Comparison of ENCODE assay signal across 1 cellular context in the genomic region with DNA sequence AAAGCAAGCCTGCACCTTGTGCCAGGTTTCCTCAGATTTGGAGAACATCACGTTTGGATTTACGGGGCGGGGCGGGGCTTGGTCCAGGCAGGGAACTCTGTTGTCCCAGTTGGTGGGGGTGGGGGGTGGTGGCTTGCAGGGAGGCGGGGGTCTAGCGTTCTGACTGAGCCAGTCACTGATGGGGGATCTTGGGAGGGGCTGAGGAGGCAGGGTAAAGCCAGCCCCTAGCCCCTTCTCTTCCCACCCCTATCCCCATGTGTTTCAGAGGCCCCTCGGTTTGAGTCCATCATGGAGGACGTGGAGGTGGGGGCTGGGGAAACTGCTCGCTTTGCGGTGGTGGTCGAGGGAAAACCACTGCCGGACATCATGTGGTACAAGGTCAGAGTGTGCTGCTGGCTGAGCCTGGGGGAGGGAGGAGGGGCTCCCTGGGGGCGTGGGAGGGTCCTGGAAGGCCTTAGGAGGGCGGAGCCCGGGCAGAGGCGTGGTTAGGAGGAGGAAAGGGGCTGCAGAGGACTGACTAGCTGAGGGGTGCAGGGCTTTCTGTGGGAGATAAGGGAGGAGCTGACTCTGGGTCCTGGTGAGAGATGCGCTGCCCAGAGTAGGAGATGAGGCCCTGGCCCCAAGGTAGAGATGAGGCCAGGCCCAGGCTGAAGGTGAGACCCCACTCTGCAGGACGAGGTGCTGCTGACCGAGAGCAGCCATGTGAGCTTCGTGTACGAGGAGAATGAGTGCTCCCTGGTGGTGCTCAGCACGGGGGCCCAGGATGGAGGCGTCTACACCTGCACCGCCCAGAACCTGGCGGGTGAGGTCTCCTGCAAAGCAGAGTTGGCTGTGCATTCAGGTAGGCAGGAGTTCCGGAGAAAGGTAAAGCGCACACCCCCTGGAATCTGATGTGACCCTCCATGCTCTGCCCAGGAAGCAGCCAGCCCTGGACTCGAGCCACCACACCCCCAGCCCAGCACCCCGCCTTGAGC.
TF ChIP-seq lines count a peak whose summit lies in the region.

No MANE protein-coding gene starts in this region.

TF ChIP-seq in IMR-90, 13 proteins besides CTCF, POLR2A, EP300 and RAD21:
- TF ChIP-seq RCOR1 (IDR thresholded peaks at IDR 0.05; ENCODE audit: insufficient replicate concordance, low read length) (no peak), MXI1 (IDR thresholded peaks at IDR 0.05; ENCODE audit: borderline replicate concordance, low read depth, low read length) (no peak), CHD1 (IDR thresholded peaks at IDR 0.05; ENCODE audit: low read depth, low read length) (no peak), FOS (IDR thresholded peaks at IDR 0.05; ENCODE audit: low read depth, low read length) (no peak), SMC3 (IDR thresholded peaks at IDR 0.05; ENCODE audit: low read depth, low read length) (no peak), MAZ (IDR thresholded peaks at IDR 0.05; ENCODE audit: borderline replicate concordance, low read depth, low read length) (no peak), BHLHE40 (IDR thresholded peaks at IDR 0.05; ENCODE audit: low read depth, low read length) (no peak), RFX5 (IDR thresholded peaks at IDR 0.05; ENCODE audit: low read depth, low read length) (no peak)
- TF ChIP-seq, protein P1, sequence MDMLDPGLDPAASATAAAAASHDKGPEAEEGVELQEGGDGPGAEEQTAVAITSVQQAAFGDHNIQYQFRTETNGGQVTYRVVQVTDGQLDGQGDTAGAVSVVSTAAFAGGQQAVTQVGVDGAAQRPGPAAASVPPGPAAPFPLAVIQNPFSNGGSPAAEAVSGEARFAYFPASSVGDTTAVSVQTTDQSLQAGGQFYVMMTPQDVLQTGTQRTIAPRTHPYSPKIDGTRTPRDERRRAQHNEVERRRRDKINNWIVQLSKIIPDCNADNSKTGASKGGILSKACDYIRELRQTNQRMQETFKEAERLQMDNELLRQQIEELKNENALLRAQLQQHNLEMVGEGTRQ (IDR thresholded peaks at IDR 0.05; ENCODE audit: low read depth, low read length): no peak
- TF ChIP-seq, protein P2, sequence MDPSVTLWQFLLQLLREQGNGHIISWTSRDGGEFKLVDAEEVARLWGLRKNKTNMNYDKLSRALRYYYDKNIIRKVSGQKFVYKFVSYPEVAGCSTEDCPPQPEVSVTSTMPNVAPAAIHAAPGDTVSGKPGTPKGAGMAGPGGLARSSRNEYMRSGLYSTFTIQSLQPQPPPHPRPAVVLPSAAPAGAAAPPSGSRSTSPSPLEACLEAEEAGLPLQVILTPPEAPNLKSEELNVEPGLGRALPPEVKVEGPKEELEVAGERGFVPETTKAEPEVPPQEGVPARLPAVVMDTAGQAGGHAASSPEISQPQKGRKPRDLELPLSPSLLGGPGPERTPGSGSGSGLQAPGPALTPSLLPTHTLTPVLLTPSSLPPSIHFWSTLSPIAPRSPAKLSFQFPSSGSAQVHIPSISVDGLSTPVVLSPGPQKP (IDR thresholded peaks at IDR 0.05; ENCODE audit: borderline replicate concordance, low read depth, low read length): no peak
